ENCODE assay signal across 14 cellular contexts in the genomic region with DNA sequence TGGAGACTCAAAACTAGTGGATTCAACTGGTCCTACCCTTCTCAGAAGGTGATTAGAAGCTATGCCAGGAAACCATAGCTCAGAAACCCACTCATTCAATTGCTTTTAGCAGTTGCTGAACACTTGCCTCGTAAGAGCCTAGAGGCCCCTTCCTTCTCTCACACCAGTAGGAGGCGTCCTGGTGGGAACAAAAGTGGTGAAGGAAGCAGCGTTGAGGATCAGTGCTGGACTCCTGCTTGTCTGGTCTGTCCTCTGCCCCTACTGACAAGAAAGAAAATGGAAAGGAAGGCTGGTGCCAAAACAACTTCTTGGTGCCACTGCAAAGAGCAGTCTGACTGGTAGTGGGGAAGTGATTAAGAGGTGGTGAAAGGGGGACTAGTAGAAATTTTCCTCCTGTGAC.
A peak's percentile ranks its signal among the peaks of the same experiment; 100 is the strongest.
DNase-seq lines count a peak whose midpoint lies in the region; ATAC-seq and TF ChIP-seq lines count a peak whose summit lies in the region.
"Had no signal": no experiment of that assay in that cellular context is flagged by ENCODE, and none has a peak within 500 bp of the region (broad histone marks: within the 10 kb centered on the region; RNA-seq: fewer than 3 reads in every experiment).

No MANE protein-coding gene starts in this region.

- H3K36me3 ChIP-seq in DOHH2 (ENCODE audit: control insufficient read depth, low read length) = no peaks in the 10 kb centered on the region
- H3K36me3 ChIP-seq: BLaER1 treated with 17β-estradiol and CSF1 and Interleukin-3, amounts not matched to agents 10 nM and 100 nM had no signal

- DNase-seq in HT1080 (ENCODE audit: low read depth) (peak; percentile 21), WTC11 (ENCODE audit: low spot score) (peak; percentile 63), left kidney (ENCODE audit: low read depth, low spot score) (peak; percentile 54), NCI-H2196 (lab: John Stamatoyannopoulos, UW; ENCODE audit: unreplicated experiment) (no peak), D341Med (ENCODE audit: low spot score) (no peak)
- DNase-seq: activated CD4-positive, alpha-beta memory T cell treated with anti-CD3 and anti-CD28 coated beads for 36 hours; GM23248; hypothalamus; stimulated activated CD4-positive, alpha-beta T cell treated with anti-CD3 and anti-CD28 coated beads, Interleukin-4, amount 100 ng/mL, for 1 hour; stimulated activated naive CD8-positive, alpha-beta T cell treated with anti-CD3 and anti-CD28 coated beads, Interleukin-15, Interleukin-2, amounts not matched to agents 100 U/mL and 50 U/mL, for 24 hours had no signal

- H3F3A ChIP-seq in DOHH2 (ENCODE audit: control insufficient read depth, insufficient read depth) = no peaks in the 10 kb centered on the region

- H3K36me3 Mint-ChIP-seq in WTC11 = no peaks in the 10 kb centered on the region
- H3K36me3 Mint-ChIP-seq: activated CD4-positive, alpha-beta memory T cell treated with anti-CD3 and anti-CD28 coated beads for 36 hours had no signal

- CTCF ChIA-PET in WTC11 (lab: Charles Lee) = interaction anchor here (0.7 to 1.0 kb wide), 5 partner anchors 12 to 355 kb away, joined by 3 to 5 read pairs (median 4); no protein-coding TSS in a partner anchor

- H3K27ac ChIP-seq in DOHH2 (ENCODE audit: low read depth, low read length) = no peak overlapping the region
- H3K27ac ChIP-seq: BLaER1 treated with 17β-estradiol and CSF1 and Interleukin-3, amounts not matched to agents 10 nM and 100 nM; GM23248 had no signal

- peaks cover 9% of the 10 kb centered on the region for H3K4me1 ChIP-seq in DOHH2 (ENCODE audit: control insufficient read depth, low read length)

- peaks cover 3% of the 10 kb centered on the region; the same call in 1 of the 2 replicates for H3K9me3 Mint-ChIP-seq in WTC11
- H3K9me3 Mint-ChIP-seq: activated CD4-positive, alpha-beta memory T cell treated with anti-CD3 and anti-CD28 coated beads for 36 hours had no signal

- H3K4me1 Mint-ChIP-seq in WTC11 = peaks cover 30% of the 10 kb centered on the region

- no peaks in the 10 kb centered on the region for H4K20me1 ChIP-seq in DOHH2 (ENCODE audit: control insufficient read depth, insufficient read depth, low read depth, low read length)
- H4K20me1 ChIP-seq: BLaER1 treated with 17β-estradiol and CSF1 and Interleukin-3, amounts not matched to agents 10 nM and 100 nM had no signal

- H3K27me3 Mint-ChIP-seq in WTC11 (ENCODE audit: low read depth) = no peaks in the 10 kb centered on the region

- ATAC-seq in WTC11 (peak; percentile 99), HG03280 (IDR thresholded peaks at IDR 0.05; ENCODE audit: unreplicated experiment) (no peak), HG03378 (IDR thresholded peaks at IDR 0.05; ENCODE audit: unreplicated experiment) (no peak)
- ATAC-seq: stimulated activated naive CD8-positive, alpha-beta T cell treated with anti-CD3 and anti-CD28 coated beads, Interleukin-15, Interleukin-2, amounts not matched to agents 100 U/mL and 50 U/mL, for 24 hours had no signal

- no peaks in the 10 kb centered on the region for H3K9me3 ChIP-seq in DOHH2 (ENCODE audit: control insufficient read depth, insufficient read depth, low read length)
- H3K9me3 ChIP-seq: BLaER1 treated with 17β-estradiol and CSF1 and Interleukin-3, amounts not matched to agents 10 nM and 100 nM had no signal

- no peaks in the 10 kb centered on the region for H3K79me2 ChIP-seq in DOHH2 (ENCODE audit: control insufficient read depth, low read length)

- H3K27ac Mint-ChIP-seq in WTC11 = 0 out of 2 replicates have a peak overlapping the region, but pooled peaks have one; percentile 24
- H3K27ac Mint-ChIP-seq: activated CD4-positive, alpha-beta memory T cell treated with anti-CD3 and anti-CD28 coated beads for 36 hours had no signal

- H3K27me3 ChIP-seq in DOHH2 (ENCODE audit: control insufficient read depth, low read length) = no peaks in the 10 kb centered on the region
- H3K27me3 ChIP-seq: BLaER1 treated with 17β-estradiol and CSF1 and Interleukin-3, amounts not matched to agents 10 nM and 100 nM had no signal

- POLR2A ChIA-PET in WTC11 (lab: Charles Lee) = no interaction called here

- H3K4me3 Mint-ChIP-seq in WTC11 = no peak overlapping the region
- H3K4me3 Mint-ChIP-seq: activated CD4-positive, alpha-beta memory T cell treated with anti-CD3 and anti-CD28 coated beads for 36 hours had no signal

- H3K4me3 ChIP-seq in DOHH2 (ENCODE audit: low read length) = no peak overlapping the region
- H3K4me3 ChIP-seq: BLaER1 treated with 17β-estradiol and CSF1 and Interleukin-3, amounts not matched to agents 10 nM and 100 nM; GM23248 had no signal

- H3K9me2 ChIP-seq in DOHH2 (replicated peaks; ENCODE audit: control insufficient read depth, low read length) = no peaks in the 10 kb centered on the region

- TF ChIP-seq CTCF in DOHH2 (IDR thresholded peaks at IDR 0.05; ENCODE audit: low read depth, low read length, poor library complexity, severe bottlenecking) (peak; percentile 47), WTC11 (IDR thresholded peaks at IDR 0.05) (0 out of 2 replicates have a peak, but pooled peaks have one; percentile 17)

- no peak overlapping the region for H3K4me2 ChIP-seq in DOHH2 (ENCODE audit: low read length)

TF ChIP-seq in WTC11, 78 proteins besides CTCF, POLR2A, EP300 and RAD21 (continues in another document):
- TF ChIP-seq ZNF396 (CRISPR knock-in tag; IDR thresholded peaks at IDR 0.05; ENCODE audit: borderline replicate concordance) (no peak), ATF3 (CRISPR knock-in tag; conservative IDR thresholded peaks at IDR 0.05) (no peak), JUN (CRISPR knock-in tag; IDR thresholded peaks at IDR 0.05) (no peak), SP1 (CRISPR knock-in tag; conservative IDR thresholded peaks at IDR 0.05) (no peak), IRF1 (CRISPR knock-in tag; IDR thresholded peaks at IDR 0.05) (no peak), RORB (CRISPR knock-in tag; IDR thresholded peaks at IDR 0.05) (no peak), CDX4 (CRISPR knock-in tag; IDR thresholded peaks at IDR 0.05; ENCODE audit: borderline replicate concordance) (no peak)
- TF ChIP-seq, protein P1, sequence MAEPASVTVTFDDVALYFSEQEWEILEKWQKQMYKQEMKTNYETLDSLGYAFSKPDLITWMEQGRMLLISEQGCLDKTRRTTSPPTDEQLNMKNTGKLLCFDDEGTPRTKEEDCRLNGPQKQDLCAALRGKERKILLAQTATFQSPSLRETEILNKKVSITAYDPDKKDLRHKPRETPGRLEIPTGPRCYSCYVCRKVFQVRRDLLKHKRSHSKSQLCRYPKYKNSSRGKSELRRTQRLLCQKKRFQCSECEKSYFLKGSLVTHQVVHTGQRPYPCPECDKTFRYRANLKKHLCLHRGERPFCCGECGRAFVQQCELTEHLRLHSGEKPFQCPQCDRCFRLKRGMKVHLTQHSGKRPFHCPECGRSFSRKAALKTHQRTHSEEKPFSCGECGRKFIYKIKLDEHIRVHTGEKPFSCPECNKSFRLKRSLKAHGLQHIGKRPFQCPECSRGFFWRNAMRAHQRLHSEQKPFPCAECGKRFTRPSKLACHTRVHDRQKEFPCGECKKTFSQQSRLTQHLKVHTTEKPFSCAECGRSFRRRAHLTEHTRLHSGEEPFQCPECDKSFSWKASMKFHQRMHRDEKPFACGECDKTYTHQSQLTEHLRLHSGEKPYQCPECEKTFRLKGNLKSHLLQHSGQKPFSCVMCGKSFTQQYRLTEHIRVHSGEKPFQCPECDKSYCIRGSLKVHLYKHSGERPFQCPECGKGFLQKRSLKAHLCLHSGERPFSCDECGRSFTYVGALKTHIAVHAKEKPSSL (CRISPR knock-in tag; conservative IDR thresholded peaks at IDR 0.05) = no peak
- TF ChIP-seq, protein P2, sequence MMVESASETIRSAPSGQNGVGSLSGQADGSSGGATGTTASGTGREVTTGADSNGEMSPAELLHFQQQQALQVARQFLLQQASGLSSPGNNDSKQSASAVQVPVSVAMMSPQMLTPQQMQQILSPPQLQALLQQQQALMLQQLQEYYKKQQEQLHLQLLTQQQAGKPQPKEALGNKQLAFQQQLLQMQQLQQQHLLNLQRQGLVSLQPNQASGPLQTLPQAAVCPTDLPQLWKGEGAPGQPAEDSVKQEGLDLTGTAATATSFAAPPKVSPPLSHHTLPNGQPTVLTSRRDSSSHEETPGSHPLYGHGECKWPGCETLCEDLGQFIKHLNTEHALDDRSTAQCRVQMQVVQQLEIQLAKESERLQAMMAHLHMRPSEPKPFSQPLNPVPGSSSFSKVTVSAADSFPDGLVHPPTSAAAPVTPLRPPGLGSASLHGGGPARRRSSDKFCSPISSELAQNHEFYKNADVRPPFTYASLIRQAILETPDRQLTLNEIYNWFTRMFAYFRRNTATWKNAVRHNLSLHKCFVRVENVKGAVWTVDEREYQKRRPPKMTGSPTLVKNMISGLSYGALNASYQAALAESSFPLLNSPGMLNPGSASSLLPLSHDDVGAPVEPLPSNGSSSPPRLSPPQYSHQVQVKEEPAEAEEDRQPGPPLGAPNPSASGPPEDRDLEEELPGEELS (CRISPR knock-in tag; IDR thresholded peaks at IDR 0.05) = no peak
- TF ChIP-seq, protein P3, sequence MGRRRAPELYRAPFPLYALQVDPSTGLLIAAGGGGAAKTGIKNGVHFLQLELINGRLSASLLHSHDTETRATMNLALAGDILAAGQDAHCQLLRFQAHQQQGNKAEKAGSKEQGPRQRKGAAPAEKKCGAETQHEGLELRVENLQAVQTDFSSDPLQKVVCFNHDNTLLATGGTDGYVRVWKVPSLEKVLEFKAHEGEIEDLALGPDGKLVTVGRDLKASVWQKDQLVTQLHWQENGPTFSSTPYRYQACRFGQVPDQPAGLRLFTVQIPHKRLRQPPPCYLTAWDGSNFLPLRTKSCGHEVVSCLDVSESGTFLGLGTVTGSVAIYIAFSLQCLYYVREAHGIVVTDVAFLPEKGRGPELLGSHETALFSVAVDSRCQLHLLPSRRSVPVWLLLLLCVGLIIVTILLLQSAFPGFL (CRISPR knock-in tag; IDR thresholded peaks at IDR 0.05; ENCODE audit: borderline replicate concordance) = no peak

Comparison
In these comparisons a context has a peak if more than half of its experiments do, and no peak if none do; other contexts are left out.
1. DNase-seq: peak in HT1080 (single experiment), WTC11 (single experiment) and left kidney (single experiment); none in NCI-H2196 (single experiment) and D341Med (single experiment).